Comparison of ENCODE assay signal across 1 cellular context in the genomic region with DNA sequence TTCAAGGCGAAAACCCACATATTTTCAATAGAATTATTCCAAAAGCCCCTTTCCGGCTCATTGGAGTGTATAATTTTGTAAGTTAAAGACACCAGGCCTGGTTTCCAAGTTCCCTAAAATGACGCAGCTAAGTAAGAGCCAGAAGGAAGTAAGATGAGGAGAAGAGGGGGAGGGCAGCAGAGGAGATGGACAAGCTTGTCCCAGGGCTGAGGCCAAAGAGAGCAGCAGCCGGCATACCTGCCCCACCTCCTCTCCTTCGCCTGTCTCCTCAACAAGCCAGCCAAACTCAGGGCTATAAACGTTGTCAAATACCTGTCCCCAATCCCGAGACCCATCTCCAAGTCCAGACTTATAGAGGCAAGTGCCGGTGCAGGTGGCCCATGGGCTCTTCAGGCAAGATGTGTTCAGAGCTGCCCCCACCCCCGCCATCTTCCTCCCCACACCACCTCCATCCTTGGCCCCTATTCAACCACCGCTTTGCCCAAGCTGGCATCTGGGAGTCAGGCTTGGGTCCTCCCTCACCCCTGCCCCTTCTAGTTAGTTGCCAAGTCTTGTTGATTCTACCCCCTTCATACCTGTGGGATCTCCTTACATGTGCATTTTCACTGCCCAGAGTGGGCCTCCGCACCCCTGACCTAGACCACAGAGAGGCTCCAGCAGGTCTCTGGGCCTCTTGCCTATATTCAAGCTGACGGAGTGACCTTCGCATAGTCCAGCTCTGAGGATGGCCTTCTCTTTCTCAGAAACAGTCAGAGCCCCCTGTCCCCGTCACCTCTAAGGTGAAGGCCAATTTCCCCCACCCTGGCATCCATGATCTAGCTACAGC.
TF ChIP-seq lines count a peak whose summit lies in the region.

No MANE protein-coding gene starts in this region.

TF ChIP-seq in SK-N-SH, 30 proteins besides CTCF, POLR2A, EP300 and RAD21 (continued from another document):
- TF ChIP-seq, protein P1, sequence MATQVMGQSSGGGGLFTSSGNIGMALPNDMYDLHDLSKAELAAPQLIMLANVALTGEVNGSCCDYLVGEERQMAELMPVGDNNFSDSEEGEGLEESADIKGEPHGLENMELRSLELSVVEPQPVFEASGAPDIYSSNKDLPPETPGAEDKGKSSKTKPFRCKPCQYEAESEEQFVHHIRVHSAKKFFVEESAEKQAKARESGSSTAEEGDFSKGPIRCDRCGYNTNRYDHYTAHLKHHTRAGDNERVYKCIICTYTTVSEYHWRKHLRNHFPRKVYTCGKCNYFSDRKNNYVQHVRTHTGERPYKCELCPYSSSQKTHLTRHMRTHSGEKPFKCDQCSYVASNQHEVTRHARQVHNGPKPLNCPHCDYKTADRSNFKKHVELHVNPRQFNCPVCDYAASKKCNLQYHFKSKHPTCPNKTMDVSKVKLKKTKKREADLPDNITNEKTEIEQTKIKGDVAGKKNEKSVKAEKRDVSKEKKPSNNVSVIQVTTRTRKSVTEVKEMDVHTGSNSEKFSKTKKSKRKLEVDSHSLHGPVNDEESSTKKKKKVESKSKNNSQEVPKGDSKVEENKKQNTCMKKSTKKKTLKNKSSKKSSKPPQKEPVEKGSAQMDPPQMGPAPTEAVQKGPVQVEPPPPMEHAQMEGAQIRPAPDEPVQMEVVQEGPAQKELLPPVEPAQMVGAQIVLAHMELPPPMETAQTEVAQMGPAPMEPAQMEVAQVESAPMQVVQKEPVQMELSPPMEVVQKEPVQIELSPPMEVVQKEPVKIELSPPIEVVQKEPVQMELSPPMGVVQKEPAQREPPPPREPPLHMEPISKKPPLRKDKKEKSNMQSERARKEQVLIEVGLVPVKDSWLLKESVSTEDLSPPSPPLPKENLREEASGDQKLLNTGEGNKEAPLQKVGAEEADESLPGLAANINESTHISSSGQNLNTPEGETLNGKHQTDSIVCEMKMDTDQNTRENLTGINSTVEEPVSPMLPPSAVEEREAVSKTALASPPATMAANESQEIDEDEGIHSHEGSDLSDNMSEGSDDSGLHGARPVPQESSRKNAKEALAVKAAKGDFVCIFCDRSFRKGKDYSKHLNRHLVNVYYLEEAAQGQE (IDR thresholded peaks at IDR 0.05; ENCODE audit: low read depth, low read length): no peak
- TF ChIP-seq TEAD4 (IDR thresholded peaks at IDR 0.05; ENCODE audit: borderline replicate concordance, insufficient read depth): no peak
- no peak for TF ChIP-seq FOXM1 (IDR thresholded peaks at IDR 0.05; ENCODE audit: low read depth)
- no peak for TF ChIP-seq FOXJ3 (CRISPR knock-in tag; IDR thresholded peaks at IDR 0.05)
- TF ChIP-seq SMC3 (IDR thresholded peaks at IDR 0.05; ENCODE audit: low read depth, low read length): no peak
